ENCODE assay signal across 13 cellular contexts in the genomic region with DNA sequence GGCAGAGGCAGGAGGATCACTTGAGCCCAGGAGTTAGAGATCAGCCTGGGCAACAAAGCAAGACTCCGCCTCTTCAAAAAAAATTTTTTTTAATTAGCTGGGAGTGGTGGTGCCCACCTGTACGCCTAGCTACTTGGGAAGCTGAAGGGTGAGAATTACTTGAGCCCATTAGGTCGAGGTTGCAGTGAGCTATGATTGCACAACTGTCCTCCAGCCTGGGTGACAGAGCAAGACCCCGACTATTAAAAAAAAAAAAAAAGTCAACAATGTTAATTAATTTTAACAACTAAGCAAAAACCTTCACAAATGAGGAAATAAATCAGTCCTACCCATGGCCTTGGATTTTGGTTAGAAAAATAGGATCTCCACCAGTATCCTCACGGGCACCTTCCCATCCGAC. TPM values are rescaled to one million over a fixed set of nuclear protein-coding genes. Genes with fewer than 3 reads are reported as not detected.
A peak's percentile ranks its signal among the peaks of the same experiment; 100 is the strongest.
DNase-seq lines count a peak whose midpoint lies in the region; FAIRE-seq and TF ChIP-seq lines count a peak whose summit lies in the region.
"Had no signal": no experiment of that assay in that cellular context is flagged by ENCODE, and none has a peak within 500 bp of the region (broad histone marks: within the 10 kb centered on the region; RNA-seq: fewer than 3 reads in every experiment).

No MANE protein-coding gene starts in this region.

- H3K4me3 ChIP-seq in NT2/D1 (ENCODE audit: insufficient read length, low read depth), result peak overlapping the region; percentile 24
- H3K4me3 ChIP-seq in skeletal muscle cell (ENCODE audit: low read depth, low read length), result peak overlapping the region; percentile 39
- H3K4me3 ChIP-seq: pancreas had no signal

- FAIRE-seq in GM19239 (lab: Jason Lieb, UNC), result no peak
- FAIRE-seq: pancreas had no signal

- peaks cover 2% of the 10 kb centered on the region for H3K36me3 Mint-ChIP-seq in activated T-cell treated with anti-CD3 and anti-CD28 coated beads, Interleukin-2, amount 50 U/mL, for 24 hours (ENCODE audit: low read depth)
- H3K36me3 Mint-ChIP-seq in glutamatergic neuron (ENCODE audit: unreplicated experiment), result no peaks in the 10 kb centered on the region

- peak overlapping the region; percentile 73 for H3K4me3 Mint-ChIP-seq in activated T-cell treated with anti-CD3 and anti-CD28 coated beads, Interleukin-2, amount 50 U/mL, for 24 hours
- peak overlapping the region; percentile 76 for H3K4me3 Mint-ChIP-seq in glutamatergic neuron (ENCODE audit: unreplicated experiment)

- H3K36me3 ChIP-seq in NT2/D1 (ENCODE audit: insufficient read depth, insufficient read length, low read length), result no peaks in the 10 kb centered on the region
- H3K36me3 ChIP-seq: brain microvascular endothelial cell, pancreas had no signal

- H3K27me3 Mint-ChIP-seq in activated T-cell treated with anti-CD3 and anti-CD28 coated beads, Interleukin-2, amount 50 U/mL, for 24 hours, result no peaks in the 10 kb centered on the region
- peaks cover 8% of the 10 kb centered on the region for H3K27me3 Mint-ChIP-seq in glutamatergic neuron (ENCODE audit: unreplicated experiment)

- H3K27ac Mint-ChIP-seq in activated T-cell treated with anti-CD3 and anti-CD28 coated beads, Interleukin-2, amount 50 U/mL, for 24 hours, result no peak overlapping the region
- no peak overlapping the region for H3K27ac Mint-ChIP-seq in glutamatergic neuron (ENCODE audit: unreplicated experiment)

- no peaks in the 10 kb centered on the region for H3K9me3 ChIP-seq in NT2/D1 (ENCODE audit: insufficient read depth, low read length)
- H3K9me3 ChIP-seq: pancreas had no signal

- no peaks in the 10 kb centered on the region for H3K9me3 Mint-ChIP-seq in activated T-cell treated with anti-CD3 and anti-CD28 coated beads, Interleukin-2, amount 50 U/mL, for 24 hours
- peaks cover 2% of the 10 kb centered on the region for H3K9me3 Mint-ChIP-seq in glutamatergic neuron (ENCODE audit: unreplicated experiment)

- no peak for DNase-seq in activated T-cell treated with anti-CD3 and anti-CD28 coated beads, Interleukin-2, amount 50 U/mL, for 24 hours
- no peak for DNase-seq in activated T-cell treated with anti-CD3 and anti-CD28 coated beads, Interleukin-2, amount 50 U/mL, for 1 hour
- no peak for DNase-seq in NT2/D1 (ENCODE audit: low read depth, low spot score)
- no peak for DNase-seq in glutamatergic neuron
- no peak for DNase-seq in skeletal muscle cell (ENCODE audit: low read depth)
- DNase-seq in mucosa of gallbladder (ENCODE audit: low spot score), result no peak
- no peak for DNase-seq in SHP77 (lab: John Stamatoyannopoulos, UW)
- DNase-seq in GM19239 (ENCODE audit: insufficient read length, low spot score), result no peak

- peaks cover 11% of the 10 kb centered on the region for H3K4me1 ChIP-seq in NT2/D1 (ENCODE audit: insufficient read depth, insufficient read length)

- TF ChIP-seq CTCF in glutamatergic neuron (IDR thresholded peaks at IDR 0.05; ENCODE audit: partially characterized antibody, unreplicated experiment), result no peak

- H3K4me1 Mint-ChIP-seq in activated T-cell treated with anti-CD3 and anti-CD28 coated beads, Interleukin-2, amount 50 U/mL, for 24 hours (ENCODE audit: low read depth), result peaks cover 34% of the 10 kb centered on the region
- H3K4me1 Mint-ChIP-seq in glutamatergic neuron (ENCODE audit: low read depth, unreplicated experiment), result peaks cover 3% of the 10 kb centered on the region

- no peak overlapping the region for H3K9ac ChIP-seq in NT2/D1 (ENCODE audit: insufficient read length, low read depth)

- no peaks in the 10 kb centered on the region for H3K27me3 ChIP-seq in NT2/D1 (ENCODE audit: insufficient read depth, insufficient read length)
- H3K27me3 ChIP-seq: brain microvascular endothelial cell, pancreas had no signal

RNA-seq across cellular contexts. Expression of a gene that starts 5.4 kb away (rescaled TPM):
- total RNA-seq in glutamatergic neuron (ENCODE audit: unreplicated experiment), result 0.42 TPM
- total RNA-seq in mucosa of gallbladder, result 26.8 TPM

RNA-seq across cellular contexts. Expression of a gene that starts 8.9 kb away (rescaled TPM):
- total RNA-seq in glutamatergic neuron (ENCODE audit: unreplicated experiment) (1.5 TPM), mucosa of gallbladder (0.32 TPM)
- total RNA-seq: epithelial cell of proximal tubule; T-helper 1 cell treated with Interleukin-12 subunit alpha and Interleukin-12 subunit beta and Interleukin-4 antibody, amounts not matched to agents 30 ng/mL and 1 ng/mL, for 36 hours had no signal

RNA-seq across cellular contexts. Expression of a gene that starts 14.0 kb away (rescaled TPM):
- total RNA-seq in glutamatergic neuron (ENCODE audit: unreplicated experiment) (29.3 TPM), mucosa of gallbladder (58.4 TPM)

RNA-seq across cellular contexts. Expression of a gene that starts 15.5 kb away (rescaled TPM):
- total RNA-seq in glutamatergic neuron (ENCODE audit: unreplicated experiment) (0.44 TPM), mucosa of gallbladder (0.29 TPM)
- total RNA-seq: epithelial cell of proximal tubule; G401; T-helper 1 cell treated with Interleukin-12 subunit alpha and Interleukin-12 subunit beta and Interleukin-4 antibody, amounts not matched to agents 30 ng/mL and 1 ng/mL, for 36 hours had no signal

RNA-seq across cellular contexts. Expression of a gene that starts 47.7 kb away (rescaled TPM):
- total RNA-seq in glutamatergic neuron (ENCODE audit: unreplicated experiment) (94.7 TPM), mucosa of gallbladder (150 TPM)

Comparison
In these comparisons a context has a peak if more than half of its experiments do, and no peak if none do; other contexts are left out.
1. RNA of a gene that starts 5.4 kb away (total RNA-seq): 26.8 TPM in mucosa of gallbladder (single experiment); 0.42 TPM in glutamatergic neuron (single experiment); every median in the first group is over 10 times any median in the second.